Comparison of ENCODE assay signal across 9 cellular contexts in the genomic region with DNA sequence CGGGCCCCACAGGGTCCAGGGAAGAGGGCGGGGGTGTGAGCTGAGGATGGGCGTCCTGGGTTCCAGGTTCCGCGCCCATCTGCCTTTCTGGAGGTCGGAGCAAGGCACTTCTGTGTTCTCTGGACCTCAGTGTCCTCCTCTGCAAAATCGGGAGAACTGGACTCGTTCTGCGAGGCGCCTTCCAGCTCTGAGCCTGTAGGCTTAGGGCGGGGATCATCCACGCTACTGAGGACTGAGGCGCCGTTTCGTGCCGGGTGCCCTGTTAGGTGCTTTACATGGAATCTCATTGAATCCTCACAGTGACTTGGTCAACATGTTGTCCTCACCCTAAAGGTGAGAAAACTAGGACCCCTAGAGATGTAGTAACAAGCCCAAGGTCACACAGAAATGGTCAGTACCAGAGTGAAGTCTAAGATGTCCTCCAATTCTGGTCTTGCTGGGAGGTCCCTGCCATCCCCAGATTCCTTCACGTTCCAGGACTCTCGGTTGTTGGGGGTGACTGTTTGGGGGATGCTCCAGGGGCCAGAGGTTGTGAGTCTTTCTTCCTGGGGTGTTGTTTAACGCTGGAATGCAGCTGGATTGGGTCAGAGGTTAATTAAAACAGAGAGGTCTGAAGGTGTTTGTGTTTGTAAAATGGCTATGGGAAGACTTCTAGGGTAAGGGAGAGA. TPM values are rescaled to one million over a fixed set of nuclear protein-coding genes. Genes with fewer than 3 reads are reported as not detected.
DNase-seq lines count a peak whose midpoint lies in the region; ATAC-seq, FAIRE-seq and TF ChIP-seq lines count a peak whose summit lies in the region.
"Had no signal": no experiment of that assay in that cellular context is flagged by ENCODE, and none has a peak within 500 bp of the region (broad histone marks: within the 10 kb centered on the region; RNA-seq: fewer than 3 reads in every experiment).

No MANE protein-coding gene starts in this region.

- H3K4me1 Mint-ChIP-seq in stimulated activated naive CD8-positive, alpha-beta T cell treated with anti-CD3 and anti-CD28 coated beads, Interleukin-15, Interleukin-2, amounts not matched to agents 100 ng/mL and 50 ng/mL, for 24 hours (ENCODE audit: low read depth): peaks cover 10% of the 10 kb centered on the region
- peaks cover 9% of the 10 kb centered on the region for H3K4me1 Mint-ChIP-seq in T-helper 17 cell

- H3K27me3 Mint-ChIP-seq in stimulated activated naive CD8-positive, alpha-beta T cell treated with anti-CD3 and anti-CD28 coated beads, Interleukin-15, Interleukin-2, amounts not matched to agents 100 ng/mL and 50 ng/mL, for 24 hours: peaks cover 68% of the 10 kb centered on the region
- peaks cover 48% of the 10 kb centered on the region for H3K27me3 Mint-ChIP-seq in T-helper 17 cell

- TF ChIP-seq CTCF in pancreas (IDR thresholded peaks at IDR 0.05): no peak

- no peak for FAIRE-seq in pancreas (lab: Jason Lieb, UNC)
- FAIRE-seq: GM12878 had no signal

- no peaks in the 10 kb centered on the region for H3K9me3 ChIP-seq in T-helper 17 cell (ENCODE audit: control insufficient read depth, low read length, poor library complexity, severe bottlenecking)
- H3K9me3 ChIP-seq in pancreas: no peaks in the 10 kb centered on the region

- H3K4me1 ChIP-seq in pancreas: peaks cover 5 to 9% (median 8%) of the 10 kb centered on the region in 3 donors

- WGBS in pancreas, 2 donors: 2 to 5% methylated on average over 19 of the region's 19 CpGs

- H3K27ac ChIP-seq in pancreas: peak overlapping the region in 2 of 4 donors; percentile 45 to 61

- no peak overlapping the region for H3K27ac Mint-ChIP-seq in stimulated activated naive CD8-positive, alpha-beta T cell treated with anti-CD3 and anti-CD28 coated beads, Interleukin-15, Interleukin-2, amounts not matched to agents 100 ng/mL and 50 ng/mL, for 24 hours
- H3K27ac Mint-ChIP-seq in T-helper 17 cell: no peak overlapping the region

- H3K27me3 ChIP-seq in pancreas: no peaks in the 10 kb centered on the region

- DNase-seq in stimulated activated naive CD8-positive, alpha-beta T cell treated with anti-CD3 and anti-CD28 coated beads, Interleukin-15, Interleukin-2, amounts not matched to agents 100 U/mL and 50 U/mL, for 24 hours: no peak
- DNase-seq in T-helper 17 cell (no peak), Right ventricle myocardium superior (peak; percentile 46), pancreas (peak in 4 of 6 donors; percentile 4 to 52 (median 18))

- ATAC-seq in stimulated activated naive CD8-positive, alpha-beta T cell treated with anti-CD3 and anti-CD28 coated beads, Interleukin-15, Interleukin-2, amounts not matched to agents 100 U/mL and 50 U/mL, for 24 hours: no peak
- ATAC-seq in T-helper 17 cell (no peak), Right ventricle myocardium superior (ENCODE audit: poor library complexity) (peak; percentile 42), pancreas (peak; percentile 26 to 54 (median 43)), HG03457 (IDR thresholded peaks at IDR 0.05; ENCODE audit: unreplicated experiment) (no peak), GM18502 (IDR thresholded peaks at IDR 0.05; ENCODE audit: poor library complexity, unreplicated experiment) (no peak), GM19035 (IDR thresholded peaks at IDR 0.05; ENCODE audit: unreplicated experiment) (no peak)

- intact Hi-C loops in Right ventricle myocardium superior (cut with DNase I) (loop anchor here (10.0 kb wide), 1 partner anchor 59 kb away; no protein-coding TSS in a partner anchor), pancreas (cut with DNase I) (no loop called here)

- H3K4me3 ChIP-seq in pancreas: peak overlapping the region; percentile 45 to 79 (median 57)
- H3K4me3 ChIP-seq: GM12878 had no signal

- peak overlapping the region; percentile 57 for H3K4me3 Mint-ChIP-seq in stimulated activated naive CD8-positive, alpha-beta T cell treated with anti-CD3 and anti-CD28 coated beads, Interleukin-15, Interleukin-2, amounts not matched to agents 100 ng/mL and 50 ng/mL, for 24 hours
- peak overlapping the region; percentile 34 for H3K4me3 Mint-ChIP-seq in T-helper 17 cell

- H3K9me3 Mint-ChIP-seq in stimulated activated naive CD8-positive, alpha-beta T cell treated with anti-CD3 and anti-CD28 coated beads, Interleukin-15, Interleukin-2, amounts not matched to agents 100 ng/mL and 50 ng/mL, for 24 hours: no peaks in the 10 kb centered on the region

- H3K36me3 Mint-ChIP-seq in stimulated activated naive CD8-positive, alpha-beta T cell treated with anti-CD3 and anti-CD28 coated beads, Interleukin-15, Interleukin-2, amounts not matched to agents 100 ng/mL and 50 ng/mL, for 24 hours (ENCODE audit: low read depth): peaks cover 3% of the 10 kb centered on the region
- H3K36me3 Mint-ChIP-seq in T-helper 17 cell (ENCODE audit: low read depth): peaks cover 3% of the 10 kb centered on the region

- H3K36me3 ChIP-seq in pancreas: no peaks in the 10 kb centered on the region

RNA-seq across cellular contexts. Expression of a gene that starts 0.7 kb away (rescaled TPM):
- not detected for total RNA-seq in T-helper 17 cell
- 77.2 TPM for total RNA-seq in Right ventricle myocardium superior
- total RNA-seq in pancreas: 1 to 10 TPM; 1.9 to 4.1 (median 2.2) TPM
- polyA plus RNA-seq in pancreas: 1 to 10 TPM; 1.2 to 1.5 TPM
- total RNA-seq: GM12878 had no signal

Comparison
In these comparisons a context has a peak if more than half of its experiments do, and no peak if none do; other contexts are left out.
1. ATAC-seq: peak in Right ventricle myocardium superior (single experiment) and pancreas (4 of 4); none in stimulated activated naive CD8-positive, alpha-beta T cell treated with anti-CD3 and anti-CD28 coated beads, Interleukin-15, Interleukin-2, amounts not matched to agents 100 U/mL and 50 U/mL, for 24 hours (single experiment), T-helper 17 cell (single experiment), HG03457 (single experiment), GM18502 (single experiment) and GM19035 (single experiment).
2. DNase-seq: peak in Right ventricle myocardium superior (single experiment) and pancreas (4 of 6); none in stimulated activated naive CD8-positive, alpha-beta T cell treated with anti-CD3 and anti-CD28 coated beads, Interleukin-15, Interleukin-2, amounts not matched to agents 100 U/mL and 50 U/mL, for 24 hours (single experiment) and T-helper 17 cell (0 of 3).
3. RNA of a gene that starts 0.7 kb away (total RNA-seq): 77.2 TPM in Right ventricle myocardium superior (single experiment); 1.9 to 4.1 TPM in pancreas and not detected in T-helper 17 cell; every median in the first group is over 10 times any median in the second.